ENCODE assay signal across 9 cellular contexts in genomic region chr6:125944434-125944816, GRCh38. TPM values are rescaled to one million over a fixed set of nuclear protein-coding genes. Genes with fewer than 3 reads are reported as not detected.
DNase-seq lines count a peak whose midpoint lies in the region; ATAC-seq and TF ChIP-seq lines count a peak whose summit lies in the region.
"Had no signal": no experiment of that assay in that cellular context is flagged by ENCODE, and none has a peak within 500 bp of the region (broad histone marks: within the 10 kb centered on the region; RNA-seq: fewer than 3 reads in every experiment).

No MANE protein-coding gene starts in this region.

- ATAC-seq in GM21737 (IDR thresholded peaks at IDR 0.05; ENCODE audit: unreplicated experiment): no peak

- peaks cover 0 to 30% (median 17%) of the 10 kb centered on the region in 6 donors for H3K4me1 ChIP-seq in spleen

- DNase-seq in HuH-7 (ENCODE audit: low spot score): peak; percentile 26
- peak; percentile 91 for DNase-seq in amniotic epithelial cell (ENCODE audit: low read depth)
- DNase-seq in hippocampal formation (lab: John Stamatoyannopoulos, UW): peak; percentile 19 to 73
- no peak for DNase-seq in spleen
- DNase-seq in central memory CD4-positive, alpha-beta T cell: no peak
- DNase-seq in DMS114 treated with DMSO at 0.1 percent for 48 hours (lab: John Stamatoyannopoulos, UW; ENCODE audit: unreplicated experiment): no peak
- no peak for DNase-seq in NK-92 treated with Interleukin-12 subunit alpha and Interleukin-12 subunit beta, amount 100 ng/mL, for 24 hours (lab: John Stamatoyannopoulos, UW)
- DNase-seq: glutamatergic neuron had no signal

- H3K36me3 ChIP-seq in spleen: no peaks in the 10 kb centered on the region

- H3K9me3 ChIP-seq in spleen: no peaks in the 10 kb centered on the region

- intact Hi-C loops in spleen (cut with DNase I; ENCODE audit: low total_unique reads): no loop called here

- no peaks in the 10 kb centered on the region for H3K27me3 ChIP-seq in spleen (replicated peaks in 1 of 7)

- peak overlapping the region in 7 of 8 donors; percentile 30 to 68 (median 56) for H3K27ac ChIP-seq in spleen

- 9 to 17% (median 13%) methylated on average over 5 of the region's 5 CpGs for WGBS in spleen, 5 donors

- no peak for TF ChIP-seq POLR2A in spleen (IDR thresholded peaks at IDR 0.05)

- TF ChIP-seq CTCF in spleen (IDR thresholded peaks at IDR 0.05 in 8 of 11, conservative IDR thresholded peaks at IDR 0.05 in 3 of 11): no peak

- no peak overlapping the region for H3K4me3 ChIP-seq in spleen

RNA-seq across cellular contexts. Expression of gene HINT3, which starts 12.1 kb away (rescaled TPM):
- total RNA-seq in spleen: 10 to 100 TPM; 13.4 to 18.6 (median 16.0) TPM
- 1 to 10 TPM; 5.0 to 8.5 (median 6.3) TPM for polyA plus RNA-seq in spleen

RNA-seq across cellular contexts. Expression of gene TRMT11, which starts 41.9 kb away (rescaled TPM):
- total RNA-seq in spleen: 10 to 100 TPM; 18.4 to 37.7 (median 23.8) TPM
- polyA plus RNA-seq in spleen: 10 to 100 TPM; 10.7 to 16.5 (median 11.1) TPM

Comparison
In these comparisons a context has a peak if more than half of its experiments do, and no peak if none do; other contexts are left out.
1. DNase-seq: peak in HuH-7 (single experiment), amniotic epithelial cell (single experiment) and hippocampal formation (2 of 2); none in spleen (single experiment), central memory CD4-positive, alpha-beta T cell (single experiment), DMS114 treated with DMSO at 0.1 percent for 48 hours (single experiment) and NK-92 treated with Interleukin-12 subunit alpha and Interleukin-12 subunit beta, amount 100 ng/mL, for 24 hours (single experiment).